In genomic region chrX:11113731-11114130, GRCh38 we compare ENCODE assay signal across 11 cellular contexts. TPM values are rescaled to one million over a fixed set of nuclear protein-coding genes. Genes with fewer than 3 reads are reported as not detected.
DNase-seq lines count a peak whose midpoint lies in the region; ATAC-seq, FAIRE-seq and TF ChIP-seq lines count a peak whose summit lies in the region.
"Had no signal": no experiment of that assay in that cellular context is flagged by ENCODE, and none has a peak within 500 bp of the region (broad histone marks: within the 10 kb centered on the region; RNA-seq: fewer than 3 reads in every experiment).

No MANE protein-coding gene starts in this region.

- H3K36me3 Mint-ChIP-seq in T-helper 2 cell treated with Interferon-gamma antibody and Interleukin-4, amounts not matched to agents 5 μg/mL and 100 μg/mL, for 36 hours (ENCODE audit: low read depth), result peaks cover 22% of the 10 kb centered on the region

- H3K36me3 ChIP-seq in small intestine (ENCODE audit: control insufficient read depth in 2 of 2, insufficient read depth in 2 of 2, low read length in 2 of 2), result peaks cover 0 to 2% of the 10 kb centered on the region in 2 donors

- peaks cover 7% of the 10 kb centered on the region for H3K4me1 Mint-ChIP-seq in T-helper 2 cell treated with Interferon-gamma antibody and Interleukin-4, amounts not matched to agents 5 μg/mL and 100 μg/mL, for 36 hours (ENCODE audit: low read depth)

- ATAC-seq in left lobe of liver, result no peak
- ATAC-seq: A549, left cardiac atrium, T-helper 17 cell had no signal

- DNase-seq in T-helper 2 cell treated with Interferon-gamma antibody and Interleukin-4, amounts not matched to agents 5 μg/mL and 100 μg/mL, for 36 hours (ENCODE audit: low spot score), result no peak
- DNase-seq in T-helper 2 cell (no peak), NOMO-1 treated with DMSO at 0.1 percent for 48 hours (lab: John Stamatoyannopoulos, UW; ENCODE audit: unreplicated experiment) (peak; percentile 64), epithelial cell of esophagus (ENCODE audit: low read depth) (peak; percentile 42), small intestine (peak; percentile 25), D721Med (ENCODE audit: insufficient read length, low spot score) (no peak), left lobe of liver (ENCODE audit: low spot score) (no peak)
- no peak for DNase-seq in stimulated activated CD4-positive, alpha-beta T cell treated with anti-CD3 and anti-CD28 coated beads, Interleukin-4, amount 100 ng/mL, for 4 hours
- DNase-seq: left cardiac atrium, T-helper 17 cell had no signal

- no peaks in the 10 kb centered on the region for H3K9me3 Mint-ChIP-seq in T-helper 2 cell treated with Interferon-gamma antibody and Interleukin-4, amounts not matched to agents 5 μg/mL and 100 μg/mL, for 36 hours

- FAIRE-seq in small intestine (lab: Jason Lieb, UNC), result no peak
- FAIRE-seq in D721Med (lab: Jason Lieb, UNC), result no peak

- H3K27ac Mint-ChIP-seq in T-helper 2 cell treated with Interferon-gamma antibody and Interleukin-4, amounts not matched to agents 5 μg/mL and 100 μg/mL, for 36 hours, result peak overlapping the region; percentile 56
- H3K27ac Mint-ChIP-seq: T-helper 17 cell had no signal

- peak overlapping the region; percentile 39 to 86 for H3K27ac ChIP-seq in small intestine (ENCODE audit: low read depth in 1 of 2, low read length in 1 of 2)
- H3K27ac ChIP-seq: A549 had no signal

- no peaks in the 10 kb centered on the region for H3K27me3 Mint-ChIP-seq in T-helper 2 cell treated with Interferon-gamma antibody and Interleukin-4, amounts not matched to agents 5 μg/mL and 100 μg/mL, for 36 hours (ENCODE audit: low read depth)
- H3K27me3 Mint-ChIP-seq: T-helper 17 cell had no signal

- no peaks in the 10 kb centered on the region for H3K9me3 ChIP-seq in small intestine (ENCODE audit: control insufficient read depth, low read depth)
- H3K9me3 ChIP-seq: A549 had no signal

- no peak overlapping the region for H3K4me3 ChIP-seq in epithelial cell of esophagus (ENCODE audit: low read length)
- no peak overlapping the region for H3K4me3 ChIP-seq in small intestine (ENCODE audit: low read depth in 1 of 2, low read length in 2 of 2)
- H3K4me3 ChIP-seq: A549 had no signal

- no peak for TF ChIP-seq CTCF in epithelial cell of esophagus (IDR thresholded peaks at IDR 0.05; ENCODE audit: insufficient read depth, low read depth, low read length, missing control alignments)
- no peak for TF ChIP-seq CTCF in D721Med (IDR thresholded peaks at IDR 0.05; ENCODE audit: insufficient read depth, missing control alignments)

- H3K4me3 Mint-ChIP-seq in T-helper 2 cell treated with Interferon-gamma antibody and Interleukin-4, amounts not matched to agents 5 μg/mL and 100 μg/mL, for 36 hours, result peak overlapping the region; percentile 55
- H3K4me3 Mint-ChIP-seq: T-helper 17 cell had no signal

- H3K4me1 ChIP-seq in small intestine (ENCODE audit: control insufficient read depth in 2 of 2, insufficient read depth in 1 of 2, low read depth in 1 of 2, low read length in 1 of 2), result no peaks in the 10 kb centered on the region

- no peaks in the 10 kb centered on the region for H3K27me3 ChIP-seq in small intestine (ENCODE audit: control insufficient read depth in 2 of 2, insufficient read depth in 2 of 2, low read length in 2 of 2)

RNA-seq across cellular contexts. Expression of gene HCCS, which starts 2.6 kb away (rescaled TPM):
- polyA plus RNA-seq in small intestine, result 10 to 100 TPM; 26.2 to 40.3 (median 31.6) TPM
- total RNA-seq in left lobe of liver, result 9.6 TPM

Comparison
In these comparisons a context has a peak if more than half of its experiments do, and no peak if none do; other contexts are left out.
1. DNase-seq: peak in NOMO-1 treated with DMSO at 0.1 percent for 48 hours (single experiment), epithelial cell of esophagus (single experiment) and small intestine (single experiment); none in T-helper 2 cell treated with Interferon-gamma antibody and Interleukin-4, amounts not matched to agents 5 μg/mL and 100 μg/mL, for 36 hours (single experiment), T-helper 2 cell (0 of 5), D721Med (single experiment), left lobe of liver (single experiment) and stimulated activated CD4-positive, alpha-beta T cell treated with anti-CD3 and anti-CD28 coated beads, Interleukin-4, amount 100 ng/mL, for 4 hours (0 of 2).